ENCODE assay signal across 8 cellular contexts in the genomic region with DNA sequence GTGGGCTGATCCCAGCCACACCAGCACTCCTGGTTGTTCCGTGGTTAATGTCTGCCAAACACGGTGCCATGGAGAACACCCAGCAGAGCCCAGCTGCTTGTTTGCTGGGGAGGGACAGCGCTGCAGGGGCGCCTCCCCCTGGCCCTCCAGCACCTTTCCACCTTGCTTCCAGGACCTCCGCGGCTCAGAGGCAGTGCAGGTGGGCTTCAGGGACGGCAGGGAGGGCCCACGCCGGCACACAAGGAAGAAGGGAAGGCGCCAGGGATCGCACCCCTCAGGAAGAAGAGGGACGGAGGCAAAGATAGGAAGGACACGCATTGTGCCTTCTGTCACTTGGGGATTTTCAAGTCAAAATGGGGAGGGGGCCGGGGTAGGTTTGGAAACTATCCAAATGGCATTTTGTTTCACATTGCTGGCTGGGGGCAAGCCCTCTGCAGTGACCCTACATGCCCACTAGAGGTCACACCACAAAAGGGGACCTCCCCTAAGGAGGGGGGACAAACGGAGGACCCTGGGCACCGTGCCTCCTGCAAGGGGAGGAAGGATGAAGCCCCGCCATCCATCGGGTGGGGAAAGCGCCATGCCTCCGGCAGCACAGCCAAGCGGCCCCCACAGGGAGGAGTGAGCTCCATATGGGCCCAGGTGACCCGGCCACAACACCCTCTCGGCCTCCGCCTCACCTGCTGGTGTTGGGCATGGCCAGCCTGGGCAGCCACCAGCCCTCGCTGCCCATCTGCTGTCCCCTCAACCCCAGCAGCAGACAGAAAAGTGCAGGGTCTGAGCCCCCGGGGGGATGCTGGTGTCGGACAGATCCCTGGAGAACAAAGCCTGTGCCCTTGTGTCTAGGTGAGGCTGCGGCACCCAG. TPM values are rescaled to one million over a fixed set of nuclear protein-coding genes. Genes with fewer than 3 reads are reported as not detected.
DNase-seq lines count a peak whose midpoint lies in the region; ATAC-seq lines count a peak whose summit lies in the region.

No MANE protein-coding gene starts in this region.

- ATAC-seq in Right ventricle myocardium superior (ENCODE audit: poor library complexity) (peak; percentile 68), HG03354 (IDR thresholded peaks at IDR 0.05; ENCODE audit: poor library complexity, severe bottlenecking, unreplicated experiment) (no peak)

- intact Hi-C loops in Right ventricle myocardium superior (cut with DNase I) = loop anchor here (5.0 kb wide), 1 partner anchor 58 kb away; a partner anchor contains a TSS

- DNase-seq in NCI-H345 (lab: John Stamatoyannopoulos, UW) (peak; percentile 6), NCI-H345 treated with DMSO at 0.1 percent for 48 hours (lab: John Stamatoyannopoulos, UW; ENCODE audit: unreplicated experiment) (no peak), NCI-H524 treated with DMSO at 0.1 percent for 48 hours (lab: John Stamatoyannopoulos, UW) (peak; percentile 51), Right ventricle myocardium superior (peak; percentile 55), retina (peak; percentile 76), SIG-M5 treated with dmso at 0.1 percent for 504 hours (lab: John Stamatoyannopoulos, UW; ENCODE audit: unreplicated experiment) (no peak)
- peak; percentile 80 for DNase-seq in activated effector memory CD4-positive, alpha-beta T cell treated with anti-CD3 and anti-CD28 coated beads, Interleukin-2, amount 50 U/mL, for 16 hours

RNA-seq across cellular contexts. Expression of a gene that starts 7.5 kb away (rescaled TPM):
- total RNA-seq in Right ventricle myocardium superior = 2.1 TPM

RNA-seq across cellular contexts. Expression of a gene that starts 58.9 kb away (rescaled TPM):
- total RNA-seq in Right ventricle myocardium superior = 78.9 TPM

Comparison
In these comparisons a context has a peak if more than half of its experiments do, and no peak if none do; other contexts are left out.
1. DNase-seq: peak in NCI-H345 (single experiment), NCI-H524 treated with DMSO at 0.1 percent for 48 hours (single experiment), activated effector memory CD4-positive, alpha-beta T cell treated with anti-CD3 and anti-CD28 coated beads, Interleukin-2, amount 50 U/mL, for 16 hours (single experiment), Right ventricle myocardium superior (single experiment) and retina (single experiment); none in NCI-H345 treated with DMSO at 0.1 percent for 48 hours (single experiment) and SIG-M5 treated with dmso at 0.1 percent for 504 hours (single experiment).